In the genomic region with DNA sequence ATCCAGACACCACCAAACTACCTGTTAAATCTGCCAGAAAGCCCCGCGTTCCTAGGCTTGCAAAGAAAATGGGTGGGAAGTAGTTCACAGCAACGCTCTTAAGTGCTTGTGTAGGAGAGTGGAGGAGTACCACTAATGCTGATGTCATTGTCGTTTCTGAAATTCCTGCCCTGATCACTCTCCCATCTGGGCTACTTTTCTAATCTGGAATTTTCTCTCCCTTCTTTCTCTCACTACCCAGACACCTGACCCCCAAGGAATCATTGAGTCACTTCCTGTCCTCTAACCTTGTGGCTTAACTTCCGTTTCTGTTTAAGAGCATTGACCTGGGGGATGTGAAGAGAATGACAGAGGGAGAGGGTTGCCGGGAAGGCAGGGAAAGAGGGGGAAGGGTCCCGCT, we compare ENCODE assay signal across 9 cellular contexts.
DNase-seq lines count a peak whose midpoint lies in the region; ATAC-seq, FAIRE-seq and TF ChIP-seq lines count a peak whose summit lies in the region.
"Had no signal": no experiment of that assay in that cellular context is flagged by ENCODE, and none has a peak within 500 bp of the region (broad histone marks: within the 10 kb centered on the region; RNA-seq: fewer than 3 reads in every experiment).

No MANE protein-coding gene starts in this region.

- no peaks in the 10 kb centered on the region for H3K79me2 ChIP-seq in OCI-LY3 (ENCODE audit: low read length)

- FAIRE-seq in GM18507 (lab: Jason Lieb, UNC), result peak; percentile 75

- no peak overlapping the region for H3K18ac ChIP-seq in neuronal stem cell (ENCODE audit: low read length)

- H3K79me1 ChIP-seq in neuronal stem cell (ENCODE audit: low read depth, low read length), result no peaks in the 10 kb centered on the region

- H3K4me3 ChIP-seq in OCI-LY3 (ENCODE audit: low read length), result no peak overlapping the region
- H3K4me3 ChIP-seq in endodermal cell (ENCODE audit: low read length), result no peak overlapping the region
- H3K4me3 ChIP-seq in neuronal stem cell (ENCODE audit: low read length in 2 of 2), result no peak overlapping the region

- no peak overlapping the region for H4K91ac ChIP-seq in neuronal stem cell (ENCODE audit: low read depth, low read length, poor library complexity)

- H3K27me3 Mint-ChIP-seq in endodermal cell (ENCODE audit: insufficient read depth) (no peaks in the 10 kb centered on the region), type B pancreatic cell (no peaks in the 10 kb centered on the region)

- no peak overlapping the region for H4K8ac ChIP-seq in neuronal stem cell (ENCODE audit: low read depth, low read length)

- H2AFZ ChIP-seq in OCI-LY3 (ENCODE audit: low read depth, low read length) (0 out of 2 replicates have a peak overlapping the region, but pooled peaks have one; percentile 18), neuronal stem cell (ENCODE audit: low read length) (peak overlapping the region; percentile 60)

- TF ChIP-seq CTCF in OCI-LY3 (IDR thresholded peaks at IDR 0.05; ENCODE audit: low read depth, low read length) (no peak), endodermal cell (conservative IDR thresholded peaks at IDR 0.05) (no peak), type B pancreatic cell (conservative IDR thresholded peaks at IDR 0.05) (no peak)

- no peak overlapping the region for H2BK12ac ChIP-seq in neuronal stem cell (ENCODE audit: low read length)

- H3K9me3 ChIP-seq in OCI-LY3 (ENCODE audit: insufficient read depth, low read length), result no peaks in the 10 kb centered on the region
- no peaks in the 10 kb centered on the region for H3K9me3 ChIP-seq in endodermal cell (ENCODE audit: control insufficient read depth, low read length)
- H3K9me3 ChIP-seq in neuronal stem cell (replicated peaks in 1 of 2; ENCODE audit: control insufficient read depth in 2 of 2, insufficient read depth in 1 of 2, low read depth in 1 of 2, low read length in 2 of 2), result no peaks in the 10 kb centered on the region

- no peaks in the 10 kb centered on the region for H3K36me3 Mint-ChIP-seq in endodermal cell (ENCODE audit: low read depth)
- peaks cover 16% of the 10 kb centered on the region for H3K36me3 Mint-ChIP-seq in type B pancreatic cell
- H3K36me3 Mint-ChIP-seq: natural killer cell had no signal

- ATAC-seq in HG02678 (IDR thresholded peaks at IDR 0.05; ENCODE audit: unreplicated experiment), result no peak
- ATAC-seq: natural killer cell had no signal

- H3K4me2 ChIP-seq in OCI-LY3 (ENCODE audit: low read length), result no peak overlapping the region
- H3K4me2 ChIP-seq in neuronal stem cell (ENCODE audit: insufficient read depth, low read length, poor library complexity, severe bottlenecking), result no peak overlapping the region

- H3K23ac ChIP-seq in neuronal stem cell (ENCODE audit: low read depth, low read length, poor library complexity), result no peak overlapping the region

- no peak overlapping the region for H3K9ac ChIP-seq in OCI-LY3 (ENCODE audit: low read length)
- no peak overlapping the region for H3K9ac ChIP-seq in endodermal cell (ENCODE audit: extremely low read depth, low read length, poor library complexity, severe bottlenecking)
- H3K9ac ChIP-seq in neuronal stem cell (ENCODE audit: low read depth, low read length, poor library complexity), result no peak overlapping the region

- H3K14ac ChIP-seq in neuronal stem cell (ENCODE audit: low read length), result no peak overlapping the region

- H3K4ac ChIP-seq in neuronal stem cell (ENCODE audit: low read length), result no peak overlapping the region

- H2BK5ac ChIP-seq in neuronal stem cell (ENCODE audit: low read length), result no peak overlapping the region

- no peaks in the 10 kb centered on the region for H3K9me3 Mint-ChIP-seq in endodermal cell
- peaks cover 5% of the 10 kb centered on the region for H3K9me3 Mint-ChIP-seq in type B pancreatic cell

- no peaks in the 10 kb centered on the region for H4K20me1 ChIP-seq in OCI-LY3 (ENCODE audit: insufficient read depth, low read length)

- DNase-seq in GM18507 (ENCODE audit: extremely low spot score, insufficient read length, low read depth) (no peak), endodermal cell (peak; percentile 47), neuronal stem cell (ENCODE audit: low spot score) (no peak), inferior parietal cortex (ENCODE audit: extremely low spot score) (no peak), RPMI8226 (no peak), type B pancreatic cell (ENCODE audit: extremely low spot score, unreplicated experiment) (no peak)
- DNase-seq: natural killer cell had no signal

- H3K4me1 ChIP-seq in OCI-LY3 (ENCODE audit: low read length) (no peaks in the 10 kb centered on the region), endodermal cell (ENCODE audit: control insufficient read depth, insufficient read depth, low read length) (peaks cover 10% of the 10 kb centered on the region), neuronal stem cell (ENCODE audit: control insufficient read depth in 2 of 2, insufficient read depth in 1 of 2, low read depth in 1 of 2, low read length in 2 of 2) (peaks cover 9 to 19% of the 10 kb centered on the region in 2 donors)

- no peaks in the 10 kb centered on the region for H3K27me3 ChIP-seq in OCI-LY3 (ENCODE audit: low read depth, low read length)
- H3K27me3 ChIP-seq in endodermal cell (ENCODE audit: control insufficient read depth, insufficient read depth, low read length, poor library complexity, severe bottlenecking), result no peaks in the 10 kb centered on the region
- no peaks in the 10 kb centered on the region for H3K27me3 ChIP-seq in neuronal stem cell (ENCODE audit: control insufficient read depth in 3 of 3, insufficient read depth in 3 of 3, low read depth in 1 of 3, low read length in 3 of 3)

- H3K4me1 Mint-ChIP-seq in endodermal cell (peaks cover 44% of the 10 kb centered on the region), type B pancreatic cell (ENCODE audit: unreplicated experiment) (peaks cover 44% of the 10 kb centered on the region)

- H3K27ac ChIP-seq in OCI-LY3 (ENCODE audit: low read length), result no peak overlapping the region
- no peak overlapping the region for H3K27ac ChIP-seq in endodermal cell (ENCODE audit: low read depth, low read length)
- H3K27ac ChIP-seq in neuronal stem cell (replicated peaks; ENCODE audit: low read length), result no peak overlapping the region

- H2AK5ac ChIP-seq in neuronal stem cell (ENCODE audit: low read depth, low read length), result no peak overlapping the region

- no peak overlapping the region for H3K4me3 Mint-ChIP-seq in endodermal cell
- H3K4me3 Mint-ChIP-seq in type B pancreatic cell, result no peak overlapping the region
- H3K4me3 Mint-ChIP-seq: natural killer cell had no signal

- H3K27ac Mint-ChIP-seq in endodermal cell, result peak overlapping the region; percentile 25
- H3K27ac Mint-ChIP-seq in type B pancreatic cell, result no peak overlapping the region
- H3K27ac Mint-ChIP-seq: natural killer cell had no signal

- H3K36me3 ChIP-seq in OCI-LY3 (replicated peaks; ENCODE audit: low read depth, low read length) (no peaks in the 10 kb centered on the region), endodermal cell (ENCODE audit: control insufficient read depth, insufficient read depth, low read length) (no peaks in the 10 kb centered on the region), neuronal stem cell (replicated peaks in 1 of 2; ENCODE audit: control insufficient read depth in 2 of 2, insufficient read depth in 2 of 2, low read length in 2 of 2) (no peaks in the 10 kb centered on the region)

- WGBS in endodermal cell (ENCODE audit: insufficient coverage in 1 of 2, insufficient read length in 1 of 2), 2 experiments, result 70 to 78% methylated on average over 3 to 7 of the region's 7 CpGs
- WGBS in neuronal stem cell (ENCODE audit: extremely low coverage in 2 of 2, insufficient read length in 2 of 2, insufficient replicate concordance in 1 of 2), 2 donors, result no CpG with 5 or more reads among the region's 7 CpGs

- H2BK15ac ChIP-seq in neuronal stem cell (ENCODE audit: low read length), result no peak overlapping the region

- H2BK120ac ChIP-seq in neuronal stem cell (ENCODE audit: low read depth, low read length), result no peak overlapping the region
